ENCODE assay signal across 16 cellular contexts in the genomic region with DNA sequence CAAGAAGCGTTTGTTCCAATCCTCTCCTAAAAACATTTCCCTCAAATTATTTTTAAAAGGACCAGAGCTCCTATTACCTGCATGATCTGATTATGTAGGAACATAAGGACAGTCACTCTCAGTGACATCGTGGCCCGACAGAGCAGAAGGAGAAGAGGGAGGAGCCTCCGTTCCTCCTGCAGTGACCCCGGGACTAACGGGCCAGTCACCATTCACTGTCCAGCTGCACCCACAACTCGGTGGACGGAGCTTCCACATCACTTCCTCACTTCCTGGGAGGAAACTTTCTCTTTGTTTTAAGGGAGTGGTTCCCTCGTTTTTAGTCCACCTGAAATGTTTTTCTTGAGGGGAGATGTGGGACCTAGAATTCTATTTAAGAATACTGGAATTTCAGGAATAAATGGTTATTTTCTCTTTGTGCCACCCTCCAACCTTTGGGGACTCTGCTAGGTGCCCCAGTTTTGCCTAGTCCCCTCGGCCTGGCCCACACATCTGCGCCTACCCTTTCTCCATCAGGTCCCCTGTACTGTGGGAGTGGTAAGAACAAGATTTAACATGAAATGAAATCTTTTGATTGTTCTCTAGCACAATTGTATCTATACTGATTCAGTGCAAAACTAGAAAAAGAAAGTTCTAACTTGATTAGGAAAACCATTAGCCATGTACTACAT.
DNase-seq lines count a peak whose midpoint lies in the region; ATAC-seq and TF ChIP-seq lines count a peak whose summit lies in the region.
"Had no signal": no experiment of that assay in that cellular context is flagged by ENCODE, and none has a peak within 500 bp of the region (broad histone marks: within the 10 kb centered on the region; RNA-seq: fewer than 3 reads in every experiment).

No MANE protein-coding gene starts in this region.

- WGBS in right cardiac atrium, result 62% methylated on average over 11 of the region's 11 CpGs
- WGBS in mesendoderm (ENCODE audit: extremely low coverage, insufficient coverage, low lambda C conversion rate), result no CpG with 5 or more reads among the region's 11 CpGs

- ATAC-seq in right cardiac atrium (no peak), HG03460 (IDR thresholded peaks at IDR 0.05; ENCODE audit: unreplicated experiment) (no peak)

- H3K56ac ChIP-seq in mesendoderm (ENCODE audit: low read length), result no peak overlapping the region

- no peaks in the 10 kb centered on the region for H3K27me3 ChIP-seq in right cardiac atrium (ENCODE audit: control insufficient read depth, insufficient read depth)
- H3K27me3 ChIP-seq in mesendoderm (ENCODE audit: insufficient read depth, low read length, poor library complexity), result no peaks in the 10 kb centered on the region
- H3K27me3 ChIP-seq: BLaER1 had no signal

- no peak overlapping the region for H2BK15ac ChIP-seq in mesendoderm (replicated peaks; ENCODE audit: low read depth)

- no peak overlapping the region for H3K4me2 ChIP-seq in mesendoderm (ENCODE audit: low read length)
- H3K4me2 ChIP-seq: BLaER1 had no signal

- H3K23ac ChIP-seq in mesendoderm (ENCODE audit: low read length), result no peak overlapping the region

- H3K27ac ChIP-seq in right cardiac atrium (ENCODE audit: low read length) (no peak overlapping the region), VCaP (peak overlapping the region; percentile 51), mesendoderm (ENCODE audit: low read depth, low read length) (no peak overlapping the region)
- H3K27ac ChIP-seq: BLaER1, GM23248 had no signal

- no peak overlapping the region for H4K5ac ChIP-seq in mesendoderm (ENCODE audit: low read length)

- H3K4me3 ChIP-seq in right cardiac atrium (ENCODE audit: low read length) (no peak overlapping the region), mesendoderm (ENCODE audit: low read length) (no peak overlapping the region)
- H3K4me3 ChIP-seq: BLaER1, GM23248 had no signal

- H2BK120ac ChIP-seq in mesendoderm (ENCODE audit: low read depth, low read length), result no peak overlapping the region

- intact Hi-C loops in cardiac septum (cut with DNase I) (no loop called here), right cardiac atrium (cut with DNase I) (no loop called here)

- H3K4me1 ChIP-seq in right cardiac atrium (ENCODE audit: control insufficient read depth, insufficient read depth, low read length) (no peaks in the 10 kb centered on the region), mesendoderm (ENCODE audit: control insufficient read depth, low read depth, low read length) (no peaks in the 10 kb centered on the region)
- H3K4me1 ChIP-seq: BLaER1 had no signal

- no peaks in the 10 kb centered on the region for H3K79me1 ChIP-seq in mesendoderm (ENCODE audit: low read length)

- no peak overlapping the region for H3K4ac ChIP-seq in mesendoderm (ENCODE audit: low read depth, low read length)

- no peak overlapping the region for H3K9ac ChIP-seq in mesendoderm (ENCODE audit: low read length)
- H3K9ac ChIP-seq: BLaER1, GM23248 had no signal

- no peaks in the 10 kb centered on the region for H3K36me3 ChIP-seq in mesendoderm (ENCODE audit: control insufficient read depth, insufficient read depth, low read length)
- H3K36me3 ChIP-seq: BLaER1 had no signal

- H3K9me3 ChIP-seq in right cardiac atrium (ENCODE audit: control insufficient read depth, low read length), result no peaks in the 10 kb centered on the region
- H3K9me3 ChIP-seq: BLaER1 had no signal

- no peak for TF ChIP-seq CTCF in VCaP (conservative IDR thresholded peaks at IDR 0.05)

- H3K18ac ChIP-seq in mesendoderm (ENCODE audit: low read length), result no peak overlapping the region

- DNase-seq in cardiac septum (ENCODE audit: low spot score) (peak; percentile 55), right cardiac atrium (no peak), left kidney (ENCODE audit: low read depth, low spot score) (peak; percentile 26), mesendoderm (no peak), NCI-H2107 (lab: John Stamatoyannopoulos, UW) (no peak)
- DNase-seq: 8988T; CD4-positive, alpha-beta memory T cell; DMS 273 treated with DMSO at 0.1 percent for 48 hours; DMS53; GDM1; GM23248; HCEC 1CT; IMR-90 had no signal

- H2BK5ac ChIP-seq in mesendoderm (ENCODE audit: low read length), result no peak overlapping the region

- H2AK5ac ChIP-seq in mesendoderm (ENCODE audit: low read length), result no peak overlapping the region

- H3K79me2 ChIP-seq in mesendoderm (ENCODE audit: control insufficient read depth, insufficient read depth, low read length), result no peaks in the 10 kb centered on the region

- no peak overlapping the region for H4K8ac ChIP-seq in mesendoderm (ENCODE audit: low read depth, low read length)

Comparison
In these comparisons a context has a peak if more than half of its experiments do, and no peak if none do; other contexts are left out.
1. DNase-seq: peak in cardiac septum (single experiment) and left kidney (single experiment); none in right cardiac atrium (0 of 3), mesendoderm (single experiment) and NCI-H2107 (single experiment).